Comparison of ENCODE assay signal across 9 cellular contexts in the genomic region with DNA sequence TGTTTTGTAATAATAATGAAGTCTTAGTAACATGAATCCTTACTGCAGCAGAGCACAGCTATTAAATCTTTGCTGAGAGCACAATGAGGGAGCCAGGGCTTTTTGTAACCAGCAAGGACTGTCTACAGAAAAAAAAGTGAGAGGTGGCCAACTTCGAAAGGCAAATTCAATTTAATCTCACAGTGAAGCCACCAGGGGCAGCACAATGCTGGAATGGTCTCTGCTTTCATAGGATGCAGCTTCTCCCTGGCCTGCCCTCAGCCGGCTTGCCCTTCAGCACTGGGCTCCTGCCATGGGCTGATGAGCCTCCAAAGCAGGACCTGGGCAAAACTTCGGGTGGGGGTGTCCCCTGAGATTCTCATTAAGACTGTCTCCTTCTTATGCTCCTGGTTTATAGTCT.
DNase-seq lines count a peak whose midpoint lies in the region; ATAC-seq, FAIRE-seq and TF ChIP-seq lines count a peak whose summit lies in the region.
"Had no signal": no experiment of that assay in that cellular context is flagged by ENCODE, and none has a peak within 500 bp of the region (broad histone marks: within the 10 kb centered on the region; RNA-seq: fewer than 3 reads in every experiment).

No MANE protein-coding gene starts in this region.

- DNase-seq in cardiac muscle cell (ENCODE audit: low read depth in 1 of 2, low spot score in 1 of 2) (peak in 1 of 2 donors; percentile 34), left ventricle myocardium superior (no peak), SJCRH30 (peak; percentile 7 to 20), fibroblast of villous mesenchyme (ENCODE audit: low read depth) (no peak), aorta (peak in 1 of 2 donors; percentile 43), frontal cortex (ENCODE audit: low spot score in 2 of 2) (no peak), small intestine (no peak)
- no peak for DNase-seq in effector CD8-positive, alpha-beta T cell (lab: John Stamatoyannopoulos, UW)
- DNase-seq: CD8-positive, alpha-beta memory T cell had no signal

- H3K4me3 ChIP-seq in cardiac muscle cell (no peak overlapping the region), SJCRH30 (no peak overlapping the region), fibroblast of villous mesenchyme (ENCODE audit: low read depth, low read length) (no peak overlapping the region), aorta (ENCODE audit: low read length in 2 of 2) (no peak overlapping the region), small intestine (ENCODE audit: low read depth in 1 of 2, low read length in 2 of 2) (no peak overlapping the region)

- H3K36me3 ChIP-seq in cardiac muscle cell: no peaks in the 10 kb centered on the region
- no peaks in the 10 kb centered on the region; the same call in 1 of the 2 replicates for H3K36me3 ChIP-seq in SJCRH30
- peaks cover 0 to 3% of the 10 kb centered on the region in 2 donors for H3K36me3 ChIP-seq in aorta (ENCODE audit: control insufficient read depth in 1 of 2, insufficient read depth in 2 of 2, low read length in 1 of 2)
- H3K36me3 ChIP-seq in small intestine (ENCODE audit: control insufficient read depth in 2 of 2, insufficient read depth in 2 of 2, low read length in 2 of 2): no peaks in the 10 kb centered on the region

- peak; percentile 41 for TF ChIP-seq CTCF in cardiac muscle cell (IDR thresholded peaks at IDR 0.05; ENCODE audit: low read depth, low read length)
- peak; percentile 25 for TF ChIP-seq CTCF in fibroblast of villous mesenchyme (IDR thresholded peaks at IDR 0.05; ENCODE audit: insufficient read depth, low read depth, low read length)

- FAIRE-seq in frontal cortex (lab: Jason Lieb, UNC): no peak
- FAIRE-seq in small intestine (lab: Jason Lieb, UNC): no peak

- H3K27me3 ChIP-seq in cardiac muscle cell: no peaks in the 10 kb centered on the region
- H3K27me3 ChIP-seq in SJCRH30: no peaks in the 10 kb centered on the region
- H3K27me3 ChIP-seq in aorta (ENCODE audit: control insufficient read depth in 1 of 2, insufficient read depth in 2 of 2, low read length in 1 of 2): no peaks in the 10 kb centered on the region
- H3K27me3 ChIP-seq in small intestine (ENCODE audit: control insufficient read depth in 2 of 2, insufficient read depth in 2 of 2, low read length in 2 of 2): no peaks in the 10 kb centered on the region

- H3K9me3 ChIP-seq in cardiac muscle cell (ENCODE audit: low read depth) (no peaks in the 10 kb centered on the region), SJCRH30 (replicated peaks) (no peaks in the 10 kb centered on the region), aorta (ENCODE audit: control insufficient read depth, low read length) (no peaks in the 10 kb centered on the region), small intestine (ENCODE audit: control insufficient read depth, low read depth) (no peaks in the 10 kb centered on the region)

- intact Hi-C loops in left ventricle myocardium superior (cut with micrococcal nuclease): no loop called here
- intact Hi-C loops in aorta (cut with DNase I): no loop called here

- H3K4me1 ChIP-seq in cardiac muscle cell (ENCODE audit: low read depth) (peaks cover 4% of the 10 kb centered on the region), SJCRH30 (peaks cover 3% of the 10 kb centered on the region), aorta (ENCODE audit: control insufficient read depth in 1 of 2, insufficient read depth in 2 of 2, low read length in 2 of 2) (peaks cover 0 to 2% of the 10 kb centered on the region in 2 donors), small intestine (ENCODE audit: control insufficient read depth in 2 of 2, insufficient read depth in 1 of 2, low read depth in 1 of 2, low read length in 1 of 2) (no peaks in the 10 kb centered on the region)

- H3K27ac ChIP-seq in cardiac muscle cell (no peak overlapping the region), SJCRH30 (no peak overlapping the region), aorta (ENCODE audit: low read depth in 1 of 2, low read length in 2 of 2) (no peak overlapping the region), small intestine (ENCODE audit: low read depth in 1 of 2, low read length in 1 of 2) (peak overlapping the region in 1 of 2 donors; percentile 42)

- ATAC-seq in left ventricle myocardium superior: no peak
- peak; percentile 38 for ATAC-seq in aorta (ENCODE audit: low FRiP score)

- WGBS in aorta, 2 donors: 55 to 59% methylated on average over 3 of the region's 3 CpGs
- WGBS in small intestine, 3 donors: 68 to 91% (median 88%) methylated on average over 3 of the region's 3 CpGs

Comparison
In these comparisons a context has a peak if more than half of its experiments do, and no peak if none do; other contexts are left out.
1. DNase-seq: peak in SJCRH30 (2 of 2); none in left ventricle myocardium superior (single experiment), fibroblast of villous mesenchyme (single experiment), effector CD8-positive, alpha-beta T cell (single experiment), frontal cortex (0 of 2) and small intestine (single experiment).